In the genomic region with DNA sequence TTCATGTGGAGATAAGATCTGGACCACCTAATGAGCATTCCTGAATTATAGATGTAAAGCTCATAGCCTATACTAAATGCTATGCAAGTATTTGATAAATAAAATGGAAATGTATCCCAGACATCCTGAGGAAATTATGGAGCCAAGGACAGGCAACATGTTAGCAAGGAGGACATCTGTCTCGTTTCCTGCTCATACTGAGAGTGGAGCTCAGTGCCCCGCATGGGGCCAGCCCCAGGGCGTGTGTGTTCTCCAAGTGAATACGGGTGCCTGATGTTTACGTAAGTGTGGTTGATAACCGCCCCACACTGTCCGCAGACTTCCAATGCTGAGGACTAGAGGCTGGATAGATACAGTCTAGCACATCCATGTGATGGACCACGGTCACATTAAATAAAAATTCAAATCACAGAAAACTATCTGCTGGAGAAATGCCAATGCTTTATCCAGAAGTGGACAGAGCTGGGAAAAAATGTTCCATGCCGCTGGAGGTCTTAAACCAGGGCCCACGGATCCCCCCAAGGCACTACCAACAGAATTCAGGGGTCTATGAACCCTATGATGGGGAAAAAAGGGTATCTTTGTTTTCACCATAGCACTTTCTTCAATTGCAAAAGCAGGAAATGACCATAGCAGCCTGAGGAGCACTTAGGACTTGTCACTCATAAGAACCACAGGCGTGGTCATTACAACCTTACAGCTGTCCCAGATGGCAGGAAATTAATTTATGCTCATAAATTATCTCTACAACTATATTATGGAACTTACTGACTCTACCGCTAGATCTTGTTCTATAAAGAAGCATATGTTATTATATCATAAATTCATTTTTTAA, we compare ENCODE assay signal across 10 cellular contexts. TPM values are rescaled to one million over a fixed set of nuclear protein-coding genes. Genes with fewer than 3 reads are reported as not detected.
DNase-seq lines count a peak whose midpoint lies in the region; ATAC-seq and TF ChIP-seq lines count a peak whose summit lies in the region.
"Had no signal": no experiment of that assay in that cellular context is flagged by ENCODE, and none has a peak within 500 bp of the region (broad histone marks: within the 10 kb centered on the region; RNA-seq: fewer than 3 reads in every experiment).

No MANE protein-coding gene starts in this region.

- intact Hi-C loops in heart left ventricle (cut with DNase I) (no loop called here), Right ventricle myocardium superior (cut with DNase I) (no loop called here), uterus (cut with DNase I; ENCODE audit: low total_unique reads) (no loop called here), vagina (cut with DNase I) (no loop called here)

- H3K4me1 ChIP-seq in heart left ventricle: peaks cover 4 to 72% (median 52%) of the 10 kb centered on the region in 12 donors
- peaks cover 50% of the 10 kb centered on the region for H3K4me1 ChIP-seq in SJSA1 (replicated peaks)
- peaks cover 34% of the 10 kb centered on the region for H3K4me1 ChIP-seq in hepatocyte (ENCODE audit: insufficient read depth)
- H3K4me1 ChIP-seq in uterus: peaks cover 3 to 14% of the 10 kb centered on the region in 2 donors
- peaks cover 24% of the 10 kb centered on the region for H3K4me1 ChIP-seq in vagina

- no peak overlapping the region for H3K4me2 ChIP-seq in hepatocyte

- H3K36me3 ChIP-seq in heart left ventricle (peaks cover 2 to 90% (median 79%) of the 10 kb centered on the region in 9 donors), SJSA1 (peaks cover 32% of the 10 kb centered on the region), hepatocyte (replicated peaks; ENCODE audit: insufficient read depth, low read depth) (no peaks in the 10 kb centered on the region), uterus (no peaks in the 10 kb centered on the region), vagina (peaks cover 0 to 10% of the 10 kb centered on the region in 2 donors)

- H4K20me1 ChIP-seq in hepatocyte (ENCODE audit: insufficient read depth, poor library complexity, severe bottlenecking): no peaks in the 10 kb centered on the region

- TF ChIP-seq POLR2A in heart left ventricle (IDR thresholded peaks at IDR 0.05): no peak
- TF ChIP-seq POLR2A in uterus (IDR thresholded peaks at IDR 0.05): no peak
- no peak for TF ChIP-seq POLR2A in vagina (IDR thresholded peaks at IDR 0.05)

- H3K27ac ChIP-seq in heart left ventricle: peak overlapping the region in 11 of 12 donors; percentile 14 to 79 (median 50)
- H3K27ac ChIP-seq in SJSA1: peak overlapping the region; percentile 30
- peak overlapping the region; percentile 30 for H3K27ac ChIP-seq in hepatocyte
- no peak overlapping the region for H3K27ac ChIP-seq in uterus
- H3K27ac ChIP-seq in vagina: no peak overlapping the region
- H3K27ac ChIP-seq: cardiac muscle cell had no signal

- H3K9me2 ChIP-seq in hepatocyte (replicated peaks; ENCODE audit: insufficient read depth): no peaks in the 10 kb centered on the region

- no peak overlapping the region for H3K4me3 ChIP-seq in heart left ventricle
- no peak overlapping the region for H3K4me3 ChIP-seq in SJSA1
- H3K4me3 ChIP-seq in hepatocyte: no peak overlapping the region
- H3K4me3 ChIP-seq in uterus: no peak overlapping the region
- no peak overlapping the region for H3K4me3 ChIP-seq in vagina
- H3K4me3 ChIP-seq: cardiac muscle cell had no signal

- ATAC-seq in heart left ventricle (peak in 3 of 4 donors; percentile 6 to 57 (median 32)), Right ventricle myocardium superior (ENCODE audit: poor library complexity) (no peak)

- no peaks in the 10 kb centered on the region for H3K79me2 ChIP-seq in hepatocyte

- H3K27me3 ChIP-seq in heart left ventricle (no peaks in the 10 kb centered on the region), SJSA1 (replicated peaks) (no peaks in the 10 kb centered on the region), hepatocyte (no peaks in the 10 kb centered on the region), uterus (no peaks in the 10 kb centered on the region), vagina (no peaks in the 10 kb centered on the region)
- H3K27me3 ChIP-seq: cardiac muscle cell had no signal

- no peak for TF ChIP-seq CTCF in heart left ventricle (IDR thresholded peaks at IDR 0.05)
- no peak for TF ChIP-seq CTCF in hepatocyte (IDR thresholded peaks at IDR 0.05; ENCODE audit: poor library complexity)
- TF ChIP-seq CTCF in uterus (IDR thresholded peaks at IDR 0.05): no peak
- no peak for TF ChIP-seq CTCF in vagina (IDR thresholded peaks at IDR 0.05)

- H3K9me3 ChIP-seq in heart left ventricle (no peaks in the 10 kb centered on the region), SJSA1 (replicated peaks) (no peaks in the 10 kb centered on the region), hepatocyte (ENCODE audit: low read depth) (no peaks in the 10 kb centered on the region), uterus (no peaks in the 10 kb centered on the region), vagina (no peaks in the 10 kb centered on the region)

- no peak overlapping the region for H2AFZ ChIP-seq in hepatocyte

- 33 to 52% (median 43%) methylated on average over 12 of the region's 12 CpGs for WGBS in heart left ventricle, 4 donors
- WGBS in hepatocyte (ENCODE audit: low lambda C conversion rate, missing lambda C conversion rate): 46% methylated on average over 12 of the region's 12 CpGs

- DNase-seq in heart left ventricle (peak in 2 of 5 donors; percentile 30 to 47), Right ventricle myocardium superior (no peak), SJSA1 (ENCODE audit: low read depth in 1 of 2, low spot score in 2 of 2) (peak; percentile 72 to 79), hepatocyte (ENCODE audit: low spot score) (peak; percentile 35), uterus (peak; percentile 6 to 10), KG1 (lab: John Stamatoyannopoulos, UW) (no peak), vagina (ENCODE audit: extremely low spot score in 2 of 2) (no peak)
- no peak for DNase-seq in central memory CD4-positive, alpha-beta T cell
- DNase-seq: activated T-cell treated with anti-CD3 and anti-CD28 coated beads, Interleukin-2, amount 50 U/mL, for 1 hour had no signal

RNA-seq across cellular contexts. Expression of a gene that starts 24.9 kb away (rescaled TPM):
- 1,000 to 10,000 TPM in 1 of 9 donors, 100 to 1,000 TPM in 8; 271 to 1,146 (median 567) TPM for total RNA-seq in heart left ventricle
- polyA plus RNA-seq in heart left ventricle: 100 to 1,000 TPM; 211 to 972 TPM
- 469 TPM for total RNA-seq in Right ventricle myocardium superior
- 32.2 and 34.9 TPM in 2 replicates for total RNA-seq in SJSA1 (2014; rRNA removed; shearing (Covaris generic))
- 120 and 133 TPM in 2 replicates for total RNA-seq in hepatocyte
- polyA plus RNA-seq in hepatocyte: 85.8 and 88.5 TPM in 2 replicates
- 100 to 1,000 TPM; 136 to 639 (median 209) TPM for total RNA-seq in uterus
- 92.8 TPM for total RNA-seq in vagina

Comparison
In these comparisons a context has a peak if more than half of its experiments do, and no peak if none do; other contexts are left out.
1. DNase-seq: peak in SJSA1 (2 of 2), hepatocyte (single experiment) and uterus (2 of 2); none in Right ventricle myocardium superior (single experiment), central memory CD4-positive, alpha-beta T cell (single experiment), KG1 (single experiment) and vagina (0 of 2).
2. H3K27ac ChIP-seq: peak in heart left ventricle (11 of 12), SJSA1 (single experiment) and hepatocyte (single experiment); none in uterus (0 of 2) and vagina (single experiment).